Comparison of ENCODE assay signal across 26 cellular contexts in genomic region chr7:50584386-50584785, GRCh38. TPM values are rescaled to one million over a fixed set of nuclear protein-coding genes. Genes with fewer than 3 reads are reported as not detected.
DNase-seq lines count a peak whose midpoint lies in the region; ATAC-seq, FAIRE-seq and TF ChIP-seq lines count a peak whose summit lies in the region.
"Had no signal": no experiment of that assay in that cellular context is flagged by ENCODE, and none has a peak within 500 bp of the region (broad histone marks: within the 10 kb centered on the region; RNA-seq: fewer than 3 reads in every experiment).

No MANE protein-coding gene starts in this region.

- no peaks in the 10 kb centered on the region for H3K4me1 ChIP-seq in pancreas
- H3K4me1 ChIP-seq in left lung: no peaks in the 10 kb centered on the region
- H3K4me1 ChIP-seq: BLaER1, Peyer's patch had no signal

- H3K27me3 ChIP-seq in pancreas (no peaks in the 10 kb centered on the region), left lung (no peaks in the 10 kb centered on the region)
- H3K27me3 ChIP-seq: BLaER1, Peyer's patch had no signal

- no peak for TF ChIP-seq CTCF in Calu3 (IDR thresholded peaks at IDR 0.05; ENCODE audit: unreplicated experiment)
- TF ChIP-seq CTCF in pancreas (IDR thresholded peaks at IDR 0.05): no peak
- no peak for TF ChIP-seq CTCF in left lung (IDR thresholded peaks at IDR 0.05)
- no peak for TF ChIP-seq CTCF in GM10266 (IDR thresholded peaks at IDR 0.05; ENCODE audit: control insufficient read depth, insufficient read depth, low read depth, missing control alignments)

- H3K36me3 ChIP-seq in pancreas (no peaks in the 10 kb centered on the region), left lung (no peaks in the 10 kb centered on the region)
- H3K36me3 ChIP-seq: BLaER1, Peyer's patch had no signal

- H3K27me3 Mint-ChIP-seq in Calu3 (ENCODE audit: unreplicated experiment): no peaks in the 10 kb centered on the region

- H3K4me3 Mint-ChIP-seq in Calu3 (ENCODE audit: low read depth, unreplicated experiment): no peak overlapping the region
- H3K4me3 Mint-ChIP-seq: CD4-positive, CD25-positive, alpha-beta regulatory T cell had no signal

- intact Hi-C loops in Calu3 (cut with micrococcal nuclease; ENCODE audit: unreplicated experiment) (no loop called here), pancreas (cut with DNase I) (loop anchor here in 1 of 3 donors (10.0 kb wide), 1 partner anchor 110 kb away; no protein-coding TSS in a partner anchor), left lung (cut with DNase I) (no loop called here)

- no TSS peak for BruUV-seq in Calu3 (replicated peaks; lab: Mats Ljungman, UMichigan)

- CTCF ChIA-PET in Calu3 (lab: Charles Lee): interaction anchor here (1.0 to 1.5 kb wide), 2 partner anchors 17 to 116 kb away, joined by 3 to 4 read pairs; no protein-coding TSS in a partner anchor

- no peak overlapping the region for H3K4me3 ChIP-seq in pancreas
- no peak overlapping the region for H3K4me3 ChIP-seq in left lung
- H3K4me3 ChIP-seq: BLaER1, Peyer's patch had no signal

- no peaks in the 10 kb centered on the region for H3K36me3 Mint-ChIP-seq in Calu3 (ENCODE audit: insufficient read depth, unreplicated experiment)
- H3K36me3 Mint-ChIP-seq: CD4-positive, CD25-positive, alpha-beta regulatory T cell had no signal

- no peaks in the 10 kb centered on the region for H3K9me3 ChIP-seq in pancreas
- H3K9me3 ChIP-seq in left lung: peaks cover 0 to 17% of the 10 kb centered on the region in 2 donors

- FAIRE-seq in pancreas (lab: Jason Lieb, UNC): no peak
- FAIRE-seq: A204.1, GM12891, H1 had no signal

- H3K9me3 Mint-ChIP-seq in Calu3 (ENCODE audit: low read depth, unreplicated experiment): peaks cover 6% of the 10 kb centered on the region

- peak overlapping the region; percentile 32 for H3K27ac Mint-ChIP-seq in Calu3 (ENCODE audit: unreplicated experiment)
- H3K27ac Mint-ChIP-seq: CD4-positive, CD25-positive, alpha-beta regulatory T cell had no signal

- DNase-seq in Calu3 (no peak), NCI-H146 treated with DMSO at 0.1 percent for 48 hours (lab: John Stamatoyannopoulos, UW; ENCODE audit: unreplicated experiment) (peak; percentile 91), SHP77 (lab: John Stamatoyannopoulos, UW) (peak; percentile 73 to 76), pancreas (no peak), left lung (no peak), GM10266 (ENCODE audit: extremely low spot score) (no peak)
- DNase-seq: CD4-positive, CD25-positive, alpha-beta regulatory T cell; EL; GDM1; HCEC 1CT; Karpas-422; NCI-H1105; NCI-H1436 treated with DMSO at 0.1 percent for 48 hours; NCI-H2029 treated with DMSO at 0.1 percent for 48 hours; NCI-H446 treated with DMSO at 0.1 percent for 48 hours; Peyer's patch; T-helper 1 cell had no signal

- WGBS in pancreas, 2 donors: 65 to 79% methylated on average over 4 of the region's 4 CpGs

- H3K4me1 Mint-ChIP-seq in Calu3 (ENCODE audit: low read depth, unreplicated experiment): no peaks in the 10 kb centered on the region

- H3K27ac ChIP-seq in pancreas (peak overlapping the region in 3 of 4 donors; percentile 31 to 41 (median 39)), left lung (no peak overlapping the region)
- H3K27ac ChIP-seq: BLaER1, Peyer's patch had no signal

- ATAC-seq in pancreas (no peak), HG03571 (IDR thresholded peaks at IDR 0.05; ENCODE audit: unreplicated experiment) (no peak), GM21447 (IDR thresholded peaks at IDR 0.05; ENCODE audit: unreplicated experiment) (no peak), left lung (no peak)

RNA-seq across cellular contexts. Expression of gene DDC, which starts 19.2 kb away (rescaled TPM):
- total RNA-seq in Calu3 (2022) (3.7 and 5.2 TPM in 2 replicates), pancreas (10 to 100 TPM in 3 of 6 donors, 1 to 10 TPM in 3; 2.7 to 18.1 (median 12.0) TPM), left lung (1 to 10 TPM in 1 of 2 donors, under 1 TPM in 1; 0.90 to 1.2 TPM)
- 10 to 100 TPM in 1 of 2 donors, 1 to 10 TPM in 1; 6.2 to 25.2 TPM for polyA plus RNA-seq in pancreas
- total RNA-seq: CD4-positive, CD25-positive, alpha-beta regulatory T cell; H1; OCI-LY7; SK-MEL-5 had no signal
- polyA plus RNA-seq: AG04450; CD4-positive, CD25-positive, alpha-beta regulatory T cell had no signal

Comparison
In these comparisons a context has a peak if more than half of its experiments do, and no peak if none do; other contexts are left out.
1. DNase-seq: peak in NCI-H146 treated with DMSO at 0.1 percent for 48 hours (single experiment) and SHP77 (2 of 2); none in Calu3 (single experiment), pancreas (0 of 6), left lung (0 of 2) and GM10266 (single experiment).
2. H3K27ac ChIP-seq: peak in pancreas (3 of 4); none in left lung (0 of 2).